In genomic region chr2:159694500-159695040, GRCh38 we compare ENCODE assay signal across 15 cellular contexts. TPM values are rescaled to one million over a fixed set of nuclear protein-coding genes. Genes with fewer than 3 reads are reported as not detected.
DNase-seq lines count a peak whose midpoint lies in the region; ATAC-seq, FAIRE-seq and TF ChIP-seq lines count a peak whose summit lies in the region.
"Had no signal": no experiment of that assay in that cellular context is flagged by ENCODE, and none has a peak within 500 bp of the region (broad histone marks: within the 10 kb centered on the region; RNA-seq: fewer than 3 reads in every experiment).

No MANE protein-coding gene starts in this region.

- no peak overlapping the region for H3K14ac ChIP-seq in IMR-90 (replicated peaks; ENCODE audit: low read depth, low read length)

- CTCF ChIA-PET in SK-N-SH (lab: Yijun Ruan, JAX) (no interaction called here), IMR-90 (lab: Yijun Ruan, JAX) (no interaction called here)

- POLR2A ChIA-PET in SK-N-SH (lab: Yijun Ruan, JAX) (no interaction called here), IMR-90 (lab: Charles Lee; ENCODE audit: unreplicated experiment) (no interaction called here)

- intact Hi-C loops in IMR-90 (cut with micrococcal nuclease), result no loop called here

- no peaks in the 10 kb centered on the region for H3K27me3 Mint-ChIP-seq in type B pancreatic cell
- H3K27me3 Mint-ChIP-seq: CD4-positive, CD25-positive, alpha-beta regulatory T cell had no signal

- no peaks in the 10 kb centered on the region for H3K36me3 ChIP-seq in SK-N-SH (replicated peaks in 1 of 2; ENCODE audit: control insufficient read depth in 1 of 2, insufficient read depth in 2 of 2, low read length in 1 of 2)
- H3K36me3 ChIP-seq in IMR-90 (ENCODE audit: control insufficient read depth, insufficient read depth, low read length), result no peaks in the 10 kb centered on the region
- no peaks in the 10 kb centered on the region for H3K36me3 ChIP-seq in keratinocyte (ENCODE audit: control insufficient read depth in 2 of 2, extremely low read depth in 1 of 2, insufficient read depth in 2 of 2, low read length in 2 of 2)

- H3K4me3 ChIP-seq in SK-N-SH (ENCODE audit: low read depth in 2 of 2, low read length in 1 of 2) (no peak overlapping the region), IMR-90 (ENCODE audit: insufficient read depth, low read depth, low read length) (no peak overlapping the region), keratinocyte (ENCODE audit: control insufficient read depth in 2 of 3, extremely low read depth in 1 of 3, insufficient read depth in 2 of 3, low read depth in 1 of 3, low read length in 3 of 3) (no peak overlapping the region)
- H3K4me3 ChIP-seq: BLaER1 treated with 17β-estradiol and CSF1 and Interleukin-3, amounts not matched to agents 10 nM and 100 nM had no signal

- H3K79me1 ChIP-seq in IMR-90 (ENCODE audit: low read depth in 1 of 2, low read length in 2 of 2), result no peaks in the 10 kb centered on the region

- no peak for DNase-seq in SK-N-SH
- DNase-seq in GM12891 (ENCODE audit: insufficient read length, low spot score), result no peak
- DNase-seq in IMR-90, result no peak
- DNase-seq in keratinocyte (ENCODE audit: low read depth, low spot score), result no peak
- no peak for DNase-seq in type B pancreatic cell (ENCODE audit: extremely low spot score, unreplicated experiment)
- DNase-seq in NCI-H748 treated with DMSO at 0.1 percent for 48 hours (lab: John Stamatoyannopoulos, UW), result no peak
- DNase-seq: 8988T; ACHN; CD4-positive, CD25-positive, alpha-beta regulatory T cell; DMS53; GF-D8 had no signal

- H3K36me3 Mint-ChIP-seq in type B pancreatic cell, result peaks cover 6% of the 10 kb centered on the region

- no peak overlapping the region for H3K56ac ChIP-seq in IMR-90 (ENCODE audit: extremely low read depth, insufficient read depth, low read length)

- TF ChIP-seq EP300 in SK-N-SH (IDR thresholded peaks at IDR 0.05; ENCODE audit: borderline replicate concordance in 1 of 2, low read depth in 1 of 2, low read length in 1 of 2), result no peak

- H3K18ac ChIP-seq in IMR-90 (ENCODE audit: low read depth, low read length), result no peak overlapping the region

- H2BK5ac ChIP-seq in IMR-90 (ENCODE audit: low read depth, low read length, poor library complexity, severe bottlenecking), result no peak overlapping the region

- H3K9me3 ChIP-seq in SK-N-SH (no peaks in the 10 kb centered on the region), IMR-90 (ENCODE audit: control insufficient read depth, insufficient read depth, low read length) (no peaks in the 10 kb centered on the region), keratinocyte (ENCODE audit: control insufficient read depth, low read depth, low read length) (no peaks in the 10 kb centered on the region)

- TF ChIP-seq POLR2A in GM12891 (IDR thresholded peaks at IDR 0.05; ENCODE audit: low read depth, low read length) (no peak), IMR-90 (IDR thresholded peaks at IDR 0.05; ENCODE audit: low read depth, low read length) (no peak)

- H3K4me2 ChIP-seq in SK-N-SH (no peak overlapping the region), IMR-90 (ENCODE audit: low read depth, low read length) (no peak overlapping the region), keratinocyte (ENCODE audit: control insufficient read depth, extremely low read depth, insufficient read depth, low read depth, low read length) (no peak overlapping the region)

- TF ChIP-seq RAD21 in SK-N-SH (IDR thresholded peaks at IDR 0.05; ENCODE audit: low read length) (no peak), IMR-90 (IDR thresholded peaks at IDR 0.05; ENCODE audit: low read length) (no peak)

- no TSS peak for BruUV-seq in IMR-90 (replicated peaks; lab: Mats Ljungman, UMichigan)

- H3F3A ChIP-seq in SK-N-SH (replicated peaks; ENCODE audit: insufficient read depth), result no peaks in the 10 kb centered on the region

- FAIRE-seq in GM12891 (lab: Jason Lieb, UNC), result peak; percentile 64
- peak; percentile 29 for FAIRE-seq in keratinocyte (lab: Jason Lieb, UNC)
- FAIRE-seq: H54 had no signal

- H2BK20ac ChIP-seq in IMR-90 (ENCODE audit: low read depth, low read length), result no peak overlapping the region

- H3K9me1 ChIP-seq in IMR-90 (ENCODE audit: insufficient read depth, low read length) (no peaks in the 10 kb centered on the region), keratinocyte (ENCODE audit: control insufficient read depth, extremely low read depth, insufficient read depth, low read length) (no peaks in the 10 kb centered on the region)

- no peak overlapping the region for H4K5ac ChIP-seq in IMR-90 (ENCODE audit: low read depth, low read length)

- no peak overlapping the region for H4K8ac ChIP-seq in IMR-90 (ENCODE audit: low read depth in 2 of 2, low read length in 2 of 2)

- H3K4me1 ChIP-seq in SK-N-SH (ENCODE audit: control insufficient read depth in 1 of 2, insufficient read depth in 2 of 2, low read depth in 1 of 2, low read length in 1 of 2) (no peaks in the 10 kb centered on the region), IMR-90 (ENCODE audit: control insufficient read depth, insufficient read depth, low read length) (no peaks in the 10 kb centered on the region), keratinocyte (ENCODE audit: control insufficient read depth, extremely low read depth, insufficient read depth, low read length) (no peaks in the 10 kb centered on the region)

- TF ChIP-seq CTCF in SK-N-SH (IDR thresholded peaks at IDR 0.05), result no peak
- no peak for TF ChIP-seq CTCF in IMR-90 (conservative IDR thresholded peaks at IDR 0.05; ENCODE audit: low read depth, low read length)
- no peak for TF ChIP-seq CTCF in keratinocyte (optimal IDR thresholded peaks at IDR 0.05 in 1 of 3, IDR thresholded peaks at IDR 0.05 in 1 of 3, conservative IDR thresholded peaks at IDR 0.05 in 1 of 3; ENCODE audit: extremely low read depth in 1 of 3, insufficient read depth in 2 of 3, low read length in 3 of 3)
- no peak for TF ChIP-seq CTCF in type B pancreatic cell (conservative IDR thresholded peaks at IDR 0.05)

- H3K27ac ChIP-seq in SK-N-SH (ENCODE audit: low read depth in 2 of 2, low read length in 1 of 2), result no peak overlapping the region
- H3K27ac ChIP-seq in IMR-90 (ENCODE audit: insufficient read depth, low read length), result no peak overlapping the region
- no peak overlapping the region for H3K27ac ChIP-seq in keratinocyte (ENCODE audit: control insufficient read depth, insufficient read depth, low read length)

- no peaks in the 10 kb centered on the region for H3K9me2 ChIP-seq in SK-N-SH

- no peak overlapping the region for H4K91ac ChIP-seq in IMR-90 (ENCODE audit: insufficient read depth, low read depth, low read length)

- WGBS in SK-N-SH (ENCODE audit: low lambda C conversion rate), result 100% methylated on average over 1 of the region's 1 CpG
- no CpG with 5 or more reads among the region's 1 CpG for WGBS in IMR-90 (ENCODE audit: extremely low coverage in 2 of 2, insufficient read length in 1 of 2), 2 experiments

- dilution Hi-C loops in IMR-90 (cut with HindIII; ENCODE audit: low sequenced_read_pairs, unreplicated experiment) (no loop called here), keratinocyte (cut with MboI; ENCODE audit: extremely low pct_ligation_motif_present, low sequenced_read_pairs) (no loop called here)

- H3K27ac Mint-ChIP-seq in type B pancreatic cell, result no peak overlapping the region
- H3K27ac Mint-ChIP-seq: CD4-positive, CD25-positive, alpha-beta regulatory T cell had no signal

- H4K20me1 ChIP-seq in SK-N-SH (ENCODE audit: insufficient read depth) (no peaks in the 10 kb centered on the region), IMR-90 (ENCODE audit: insufficient read depth, low read length) (no peaks in the 10 kb centered on the region), keratinocyte (ENCODE audit: control insufficient read depth, extremely low read depth, insufficient read depth, low read length) (no peaks in the 10 kb centered on the region)
- H4K20me1 ChIP-seq: BLaER1 treated with 17β-estradiol and CSF1 and Interleukin-3, amounts not matched to agents 10 nM and 100 nM had no signal

- H3K4ac ChIP-seq in IMR-90 (ENCODE audit: low read depth, low read length), result no peak overlapping the region

- no peaks in the 10 kb centered on the region for H3K4me1 Mint-ChIP-seq in type B pancreatic cell (ENCODE audit: unreplicated experiment)
- H3K4me1 Mint-ChIP-seq: CD4-positive, CD25-positive, alpha-beta regulatory T cell had no signal

- H2AFZ ChIP-seq in SK-N-SH (ENCODE audit: low read depth) (no peak overlapping the region), IMR-90 (replicated peaks; ENCODE audit: low read length, poor library complexity) (no peak overlapping the region), keratinocyte (ENCODE audit: control insufficient read depth, low read length) (no peak overlapping the region)

- H2AK5ac ChIP-seq in IMR-90 (ENCODE audit: low read depth, low read length), result no peak overlapping the region

- H3K23ac ChIP-seq in IMR-90 (ENCODE audit: low read depth, low read length), result no peak overlapping the region

- ATAC-seq in SK-N-SH treated with all-trans-retinoic acid at 6 μM for 48 hours, result no peak
- no peak for ATAC-seq in IMR-90 (ENCODE audit: low read depth)
- ATAC-seq: HCT116 had no signal

- no peaks in the 10 kb centered on the region for H3K27me3 ChIP-seq in SK-N-SH (ENCODE audit: insufficient read depth)
- H3K27me3 ChIP-seq in IMR-90 (ENCODE audit: control insufficient read depth, insufficient read depth, low read length), result no peaks in the 10 kb centered on the region
- H3K27me3 ChIP-seq in keratinocyte (ENCODE audit: control insufficient read depth, extremely low read depth, insufficient read depth, low read length), result no peaks in the 10 kb centered on the region
- H3K27me3 ChIP-seq: BLaER1 treated with 17β-estradiol and CSF1 and Interleukin-3, amounts not matched to agents 10 nM and 100 nM had no signal

- H3K9ac ChIP-seq in SK-N-SH, result no peak overlapping the region
- H3K9ac ChIP-seq in IMR-90 (ENCODE audit: low read depth, low read length), result no peak overlapping the region
- no peak overlapping the region for H3K9ac ChIP-seq in keratinocyte (ENCODE audit: control insufficient read depth, extremely low read depth, insufficient read depth, low read length)
- H3K9ac ChIP-seq: BLaER1 treated with 17β-estradiol and CSF1 and Interleukin-3, amounts not matched to agents 10 nM and 100 nM had no signal

- no peak overlapping the region for H2BK15ac ChIP-seq in IMR-90 (ENCODE audit: low read depth, low read length)

- H3K4me3 Mint-ChIP-seq in type B pancreatic cell, result no peak overlapping the region
- H3K4me3 Mint-ChIP-seq: CD4-positive, CD25-positive, alpha-beta regulatory T cell had no signal

- H3K79me2 ChIP-seq in SK-N-SH (ENCODE audit: insufficient read depth) (no peaks in the 10 kb centered on the region; the same call in 1 of the 2 replicates), keratinocyte (ENCODE audit: control insufficient read depth, insufficient read depth, low read length) (no peaks in the 10 kb centered on the region)

- H2AK9ac ChIP-seq in IMR-90 (replicated peaks; ENCODE audit: low read depth, low read length, poor library complexity), result no peak overlapping the region

- H3K9me3 Mint-ChIP-seq in type B pancreatic cell, result no peaks in the 10 kb centered on the region

- H2BK120ac ChIP-seq in IMR-90 (ENCODE audit: low read depth, low read length), result no peak overlapping the region

- in situ Hi-C loops in IMR-90 (cut with MboI; ENCODE audit: low sequenced_read_pairs), result no loop called here

RNA-seq across cellular contexts. Expression of gene MARCHF7, which starts 17.7 kb away (rescaled TPM):
- polyA plus RNA-seq in SK-N-SH (2012; rRNA removed) (18.4 and 20.3 TPM in 2 replicates), IMR-90 (2012; rRNA removed) (39.1 and 59.1 TPM in 2 replicates), keratinocyte (52.0 to 89.4 TPM (median 52.9 TPM) in 3 replicates)
- polyA plus RNA-seq in SK-N-SH (2012; cell fraction: cytosol; rRNA removed), result 32.2 and 33.0 TPM in 2 replicates
- polyA plus RNA-seq in SK-N-SH (2012; cell fraction: nucleus; rRNA removed), result 13.2 and 34.5 TPM in 2 replicates
- 41.8 TPM for polyA plus RNA-seq in GM12891 (2012; ENCODE audit: low read depth, missing spikeins)
- total RNA-seq in IMR-90 (2012; rRNA removed) (193 and 212 TPM in 2 replicates), type B pancreatic cell (ENCODE audit: low replicate concordance) (96.1 and 104 TPM in 2 replicates)
- 9.6 and 13.8 TPM in 2 replicates for polyA plus RNA-seq in IMR-90 (2012; cell fraction: cytosol; rRNA removed)
- polyA plus RNA-seq in IMR-90 (2012; cell fraction: nucleus; rRNA removed; ENCODE audit: low replicate concordance), result 9.7 and 49.9 TPM in 2 replicates
- 100.0 TPM for polyA plus RNA-seq in keratinocyte (2011; ENCODE audit: low read depth)
- polyA plus RNA-seq in keratinocyte (2011; cell fraction: cytosol; rRNA removed), result 27.6 and 68.4 TPM in 2 replicates
- 90.1 and 127 TPM in 2 replicates for polyA plus RNA-seq in keratinocyte (2011; cell fraction: nucleus; rRNA removed)
- polyA plus RNA-seq in keratinocyte (2012; ENCODE audit: low replicate concordance), result 69.9 and 70.9 TPM in 2 replicates
- 16.1 to 70.5 TPM (median 33.6 TPM) in 3 replicates for polyA minus RNA-seq in keratinocyte
- 44.9 TPM for polyA minus RNA-seq in keratinocyte (2011; cell fraction: cytosol; rRNA and poly(A)+ RNA removed)
- 58.0 and 123 TPM in 2 replicates for polyA minus RNA-seq in keratinocyte (2011; cell fraction: nucleus; rRNA and poly(A)+ RNA removed)
